ENCODE assay signal across 8 cellular contexts in genomic region chr12:116277393-116278258, GRCh38. TPM values are rescaled to one million over a fixed set of nuclear protein-coding genes. Genes with fewer than 3 reads are reported as not detected.
DNase-seq lines count a peak whose midpoint lies in the region; ATAC-seq and TF ChIP-seq lines count a peak whose summit lies in the region.

MED13L (minus strand) TSS chr12:116277693; CDS start chr12:116277131, 562 bp downstream.

- H3K27ac Mint-ChIP-seq in Caco-2 (ENCODE audit: unreplicated experiment), result peak within 1 kb of the TSS; percentile 92

- H3K9me3 Mint-ChIP-seq in Caco-2 (ENCODE audit: unreplicated experiment), result no peaks in the 10 kb centered on the region

- H3K9me3 ChIP-seq in Caco-2, result no peaks in the 10 kb centered on the region
- no peaks in the 10 kb centered on the region for H3K9me3 ChIP-seq in OCI-LY7 (ENCODE audit: low read length)
- H3K9me3 ChIP-seq in mucosa of descending colon, result no peaks in the 10 kb centered on the region

- ATAC-seq in GM21367 (IDR thresholded peaks at IDR 0.05; ENCODE audit: unreplicated experiment) (peak; percentile 71), mucosa of descending colon (peak; percentile 88)

- peaks cover 35% of the 10 kb centered on the region; the same call in 1 of the 2 replicates for H3K79me2 ChIP-seq in OCI-LY7 (ENCODE audit: insufficient read depth, low read depth, low read length)

- peaks cover 30% of the 10 kb centered on the region for H3K4me1 Mint-ChIP-seq in Caco-2 (ENCODE audit: low read depth, unreplicated experiment)

- no peaks in the 10 kb centered on the region for H3K27me3 Mint-ChIP-seq in Caco-2 (ENCODE audit: insufficient read depth, unreplicated experiment)

- CTCF ChIA-PET in Caco-2 (lab: Charles Lee) (interaction anchor here (0.5 to 1.0 kb wide), 5 partner anchors 11 to 168 kb away, joined by 3 to 7 read pairs (median 4); no protein-coding TSS in a partner anchor), OCI-LY7 (lab: Charles Lee; ENCODE audit: unreplicated experiment) (no interaction called here)

- BruUV-seq in Caco-2 (replicated peaks; lab: Mats Ljungman, UMichigan) (no TSS peak), OCI-LY7 (replicated peaks; lab: Mats Ljungman, UMichigan) (no TSS peak)

- H3K4me1 ChIP-seq in Caco-2, result peaks cover 20% of the 10 kb centered on the region
- peaks cover 15% of the 10 kb centered on the region for H3K4me1 ChIP-seq in OCI-LY7 (ENCODE audit: insufficient read depth, low read length, poor library complexity, severe bottlenecking)
- H3K4me1 ChIP-seq in mucosa of descending colon (ENCODE audit: low read depth), result peaks cover 21% of the 10 kb centered on the region

- peak within 1 kb of the TSS; percentile 81 for H3K4me3 ChIP-seq in Caco-2 (ENCODE audit: low read depth, low read length)
- H3K4me3 ChIP-seq in OCI-LY7 (ENCODE audit: low read depth, low read length, poor library complexity, severe bottlenecking), result peak within 1 kb of the TSS; percentile 77
- peak within 1 kb of the TSS; percentile 85 for H3K4me3 ChIP-seq in epithelial cell of esophagus (ENCODE audit: low read length)
- peak within 1 kb of the TSS; percentile 75 for H3K4me3 ChIP-seq in mucosa of descending colon

- POLR2A ChIA-PET in Caco-2 (lab: Charles Lee) (interaction anchor here (0.6 kb wide), 1 partner anchor 28 kb away, joined by 7 read pairs; no protein-coding TSS in a partner anchor), OCI-LY7 (lab: Charles Lee) (interaction anchor here (0.6 to 1.0 kb wide), 2 partner anchors 224 to 282 kb away, joined by 3 read pairs; no protein-coding TSS in a partner anchor)

- H2AFZ ChIP-seq in OCI-LY7 (ENCODE audit: low read length), result peak within 1 kb of the TSS; percentile 74; the same call in 1 of the 2 replicates

- H3K36me3 Mint-ChIP-seq in Caco-2 (ENCODE audit: insufficient read depth, unreplicated experiment), result peaks cover 8% of the 10 kb centered on the region

- peaks cover 6% of the 10 kb centered on the region for H4K20me1 ChIP-seq in OCI-LY7 (ENCODE audit: insufficient read depth, low read length)

- no peaks in the 10 kb centered on the region for H3K27me3 ChIP-seq in Caco-2 (replicated peaks; ENCODE audit: control insufficient read depth, insufficient read depth, low read length)

- DNase-seq in Caco-2, result peak; percentile 86 to 92
- peak in 73 of 76 experiments; percentile 13 to 90 (median 77) for DNase-seq in HUDEP-2 (lab: John Stamatoyannopoulos, UW; ENCODE audit: unreplicated experiment in 76 of 76)
- peak; percentile 93 for DNase-seq in OCI-LY7 (ENCODE audit: low spot score)
- peak; percentile 84 for DNase-seq in activated T-cell treated with anti-CD3 and anti-CD28 coated beads for 4 hours
- DNase-seq in epithelial cell of esophagus (ENCODE audit: low read depth), result peak; percentile 89
- DNase-seq in mucosa of descending colon, result peak; percentile 87 to 95 (median 90)
- DNase-seq in stimulated activated CD8-positive, alpha-beta memory T cell treated with anti-CD3 and anti-CD28 coated beads, Interleukin-4, amount 100 ng/mL, for 1 hour (ENCODE audit: low read depth in 2 of 2, low spot score in 1 of 2), result peak; percentile 67 to 80

- intact Hi-C loops in Caco-2 (cut with micrococcal nuclease; ENCODE audit: unreplicated experiment), result loop anchor here (2.0 to 10.0 kb wide), 5 partner anchors 105 to 420 kb away; no protein-coding TSS in a partner anchor
- intact Hi-C loops in OCI-LY7 (cut with micrococcal nuclease; ENCODE audit: unreplicated experiment), result loop anchor here (2.0 to 5.0 kb wide), 2 partner anchors 281 to 320 kb away; partner anchors contain the start of gene MAP1LC3B2
- intact Hi-C loops in mucosa of descending colon (cut with DNase I, micrococcal nuclease), result loop anchor here in 1 of 2 donors (10.0 kb wide), 1 partner anchor 317 kb away; no protein-coding TSS in a partner anchor

- H3K36me3 ChIP-seq in Caco-2 (ENCODE audit: control insufficient read depth, insufficient read depth, low read length) (no peaks in the 10 kb centered on the region), OCI-LY7 (ENCODE audit: insufficient read depth, low read length) (no peaks in the 10 kb centered on the region), mucosa of descending colon (ENCODE audit: low read depth) (no peaks in the 10 kb centered on the region)

- H3K4me2 ChIP-seq in OCI-LY7 (ENCODE audit: low read length), result peak within 1 kb of the TSS; percentile 85

- peak within 1 kb of the TSS; percentile 83 for H3K4me3 Mint-ChIP-seq in Caco-2 (ENCODE audit: unreplicated experiment)

- H3K9me2 ChIP-seq in OCI-LY7 (ENCODE audit: insufficient read depth, low read length), result no peaks in the 10 kb centered on the region

- H3K27ac ChIP-seq in OCI-LY7 (ENCODE audit: low read depth, low read length, poor library complexity, severe bottlenecking), result no peak within 1 kb of the TSS

- TF ChIP-seq CTCF in Caco-2 (IDR thresholded peaks at IDR 0.05; ENCODE audit: insufficient read depth in 1 of 2, low read depth in 1 of 2, low read length in 1 of 2, severe bottlenecking in 1 of 2, unreplicated experiment in 1 of 2) (peak in 1 of 2 experiments; percentile 18), OCI-LY7 (conservative IDR thresholded peaks at IDR 0.05; ENCODE audit: low read length) (no peak; the same call in 1 of the 2 replicates), epithelial cell of esophagus (IDR thresholded peaks at IDR 0.05; ENCODE audit: insufficient read depth, low read depth, low read length, missing control alignments) (no peak), mucosa of descending colon (IDR thresholded peaks at IDR 0.05) (peak; percentile 33)

RNA-seq across cellular contexts. Expression of gene MED13L, which starts in this region (rescaled TPM):
- total RNA-seq in Caco-2 (2022), result 160 and 168 TPM in 2 replicates
- total RNA-seq in OCI-LY7 (2014; rRNA removed; shearing (Covaris generic)), result 20.1 and 25.7 TPM in 2 replicates
- 39.3 and 40.1 TPM in 2 replicates for total RNA-seq in OCI-LY7 (2022)
- 100 to 1,000 TPM in 2 of 3 donors, 10 to 100 TPM in 1; 96.9 to 165 (median 135) TPM for total RNA-seq in mucosa of descending colon
